ENCODE assay signal across 1 cellular context in the genomic region with DNA sequence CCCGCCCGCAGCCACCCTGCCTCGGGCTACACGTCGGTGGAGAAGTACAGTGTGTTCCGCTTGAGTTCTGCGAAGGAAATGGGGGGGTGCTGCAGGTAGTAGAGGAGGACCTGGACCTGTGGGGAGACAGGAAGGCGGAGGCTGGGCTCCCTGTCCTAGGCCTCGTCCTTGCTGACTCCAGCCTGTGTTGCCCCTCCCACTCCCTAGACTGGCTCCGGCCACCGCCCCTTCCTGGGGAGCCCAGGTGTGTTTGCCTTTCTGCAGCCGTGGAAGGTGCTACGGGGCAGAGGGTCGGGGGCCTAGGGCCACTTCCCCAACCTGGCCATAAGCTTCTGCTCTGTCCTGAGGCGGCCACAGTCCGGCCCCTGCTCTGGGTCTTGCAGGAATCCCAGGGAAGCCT.
TF ChIP-seq lines count a peak whose summit lies in the region.

No MANE protein-coding gene starts in this region.

TF ChIP-seq in SK-N-SH, 30 proteins besides CTCF, POLR2A, EP300 and RAD21 (continued from another document):
- TF ChIP-seq ELF1 (IDR thresholded peaks at IDR 0.05) = no peak
- TF ChIP-seq, protein P1, sequence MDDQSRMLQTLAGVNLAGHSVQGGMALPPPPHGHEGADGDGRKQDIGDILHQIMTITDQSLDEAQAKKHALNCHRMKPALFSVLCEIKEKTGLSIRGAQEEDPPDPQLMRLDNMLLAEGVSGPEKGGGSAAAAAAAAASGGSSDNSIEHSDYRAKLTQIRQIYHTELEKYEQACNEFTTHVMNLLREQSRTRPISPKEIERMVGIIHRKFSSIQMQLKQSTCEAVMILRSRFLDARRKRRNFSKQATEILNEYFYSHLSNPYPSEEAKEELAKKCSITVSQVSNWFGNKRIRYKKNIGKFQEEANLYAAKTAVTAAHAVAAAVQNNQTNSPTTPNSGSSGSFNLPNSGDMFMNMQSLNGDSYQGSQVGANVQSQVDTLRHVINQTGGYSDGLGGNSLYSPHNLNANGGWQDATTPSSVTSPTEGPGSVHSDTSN (IDR thresholded peaks at IDR 0.05) = no peak
- TF ChIP-seq MXI1 (IDR thresholded peaks at IDR 0.05; ENCODE audit: low read depth, low read length) = no peak
- TF ChIP-seq, protein P2, sequence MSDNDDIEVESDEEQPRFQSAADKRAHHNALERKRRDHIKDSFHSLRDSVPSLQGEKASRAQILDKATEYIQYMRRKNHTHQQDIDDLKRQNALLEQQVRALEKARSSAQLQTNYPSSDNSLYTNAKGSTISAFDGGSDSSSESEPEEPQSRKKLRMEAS (IDR thresholded peaks at IDR 0.05; ENCODE audit: low read depth) = no peak
- no peak for TF ChIP-seq SMC3 (IDR thresholded peaks at IDR 0.05; ENCODE audit: low read depth, low read length)
- no peak for TF ChIP-seq TCF12 (IDR thresholded peaks at IDR 0.05)
- TF ChIP-seq NFIC (IDR thresholded peaks at IDR 0.05; ENCODE audit: borderline replicate concordance) = no peak
- TF ChIP-seq YY1 (IDR thresholded peaks at IDR 0.05; ENCODE audit: low read depth) = no peak
- TF ChIP-seq TAF1 (IDR thresholded peaks at IDR 0.05; ENCODE audit: borderline replicate concordance, low read depth, low read length) = no peak
